19 cellular contexts compared by ENCODE assay signal in the genomic region with DNA sequence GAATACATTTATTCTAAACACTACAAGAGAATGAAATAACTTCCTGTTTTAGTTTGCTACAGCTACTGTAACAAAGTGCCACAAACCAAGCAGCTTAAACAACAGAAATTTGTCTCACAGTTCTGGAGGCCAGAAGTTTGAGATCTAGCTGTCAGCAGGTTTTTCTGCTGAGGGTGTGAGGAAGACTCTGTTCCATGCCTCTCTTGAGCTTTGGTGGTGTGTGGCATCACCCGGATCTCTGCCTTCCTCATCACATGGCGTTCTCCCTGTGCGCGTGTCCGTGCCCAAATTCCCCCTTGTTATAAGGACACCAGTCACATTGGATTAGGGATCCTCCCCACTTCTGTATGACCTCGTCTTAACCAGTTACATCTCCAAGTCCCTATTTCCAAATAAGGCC.
DNase-seq lines count a peak whose midpoint lies in the region; ATAC-seq, FAIRE-seq and TF ChIP-seq lines count a peak whose summit lies in the region.
"Had no signal": no experiment of that assay in that cellular context is flagged by ENCODE, and none has a peak within 500 bp of the region (broad histone marks: within the 10 kb centered on the region; RNA-seq: fewer than 3 reads in every experiment).

No MANE protein-coding gene starts in this region.

- WGBS in H1 (ENCODE audit: extremely low coverage in 1 of 2, insufficient coverage in 1 of 2, insufficient read length in 1 of 2, insufficient replicate concordance in 2 of 2, low coverage in 1 of 2, low lambda C conversion rate in 2 of 2, missing lambda C conversion rate in 1 of 2), 2 experiments = 92% methylated on average over 6 of the region's 6 CpGs; no CpG with 5 or more reads in 1 of the 2 experiments
- 96% methylated on average over 6 of the region's 6 CpGs for WGBS in mesenchymal stem cell
- 78 to 80% methylated on average over 6 of the region's 6 CpGs for WGBS in aorta, 2 donors

- H3K4me3 ChIP-seq in H1 (ENCODE audit: extremely low read depth in 1 of 4, insufficient read depth in 2 of 4, low read depth in 3 of 4, low read length in 4 of 4) (no peak overlapping the region), mesenchymal stem cell (ENCODE audit: insufficient read depth in 1 of 2, low read depth in 1 of 2, low read length in 2 of 2) (no peak overlapping the region), aorta (ENCODE audit: low read length in 2 of 2) (no peak overlapping the region)

- H3K27me3 ChIP-seq in H1 (replicated peaks in 1 of 4; ENCODE audit: control insufficient read depth in 3 of 4, extremely low read depth in 1 of 4, insufficient read depth in 3 of 4, low read length in 3 of 4) = no peaks in the 10 kb centered on the region
- no peaks in the 10 kb centered on the region for H3K27me3 ChIP-seq in mesenchymal stem cell (ENCODE audit: control insufficient read depth in 1 of 2, insufficient read depth in 1 of 2, low read length in 2 of 2)
- H3K27me3 ChIP-seq in aorta (ENCODE audit: control insufficient read depth in 1 of 2, insufficient read depth in 2 of 2, low read length in 1 of 2) = no peaks in the 10 kb centered on the region

- H4K5ac ChIP-seq in H1 (ENCODE audit: insufficient read length, low read depth, low read length) = no peak overlapping the region

- no peak overlapping the region for H3K9ac ChIP-seq in H1 (replicated peaks in 1 of 4; ENCODE audit: extremely low read depth in 1 of 4, low read depth in 3 of 4, low read length in 3 of 4)
- H3K9ac ChIP-seq in mesenchymal stem cell (ENCODE audit: low read length) = no peak overlapping the region

- H3K23ac ChIP-seq in H1 (ENCODE audit: insufficient read length) (no peak overlapping the region), mesenchymal stem cell (ENCODE audit: low read length in 2 of 2) (no peak overlapping the region)

- 0 out of 2 replicates have a peak overlapping the region, but pooled peaks have one; percentile 61 for H2BK20ac ChIP-seq in H1 (ENCODE audit: low read length)

- no peak overlapping the region for H3K56ac ChIP-seq in H1 (replicated peaks; ENCODE audit: insufficient read length, low read depth, low read length)

- H2BK5ac ChIP-seq in H1 (ENCODE audit: low read depth, low read length) (no peak overlapping the region), mesenchymal stem cell (ENCODE audit: low read depth, low read length, poor library complexity, severe bottlenecking) (no peak overlapping the region)

- peaks cover 0 to 3% (median 0%) of the 10 kb centered on the region in 4 experiments; a peak in 1 of 7 replicates for H3K4me1 ChIP-seq in H1 (replicated peaks in 1 of 4; ENCODE audit: control insufficient read depth in 3 of 4, insufficient read depth in 4 of 4, low read length in 3 of 4)
- peaks cover 1% of the 10 kb centered on the region for H3K4me1 ChIP-seq in mesenchymal stem cell (ENCODE audit: control insufficient read depth, insufficient read depth, low read depth, low read length)
- H3K4me1 ChIP-seq in aorta (ENCODE audit: control insufficient read depth in 1 of 2, insufficient read depth in 2 of 2, low read length in 2 of 2) = no peaks in the 10 kb centered on the region

- H3K23me2 ChIP-seq in H1 (ENCODE audit: low read depth, low read length) = no peaks in the 10 kb centered on the region

- no peak overlapping the region for H3K4ac ChIP-seq in H1 (replicated peaks; ENCODE audit: insufficient read length, low read depth, low read length)
- no peak overlapping the region for H3K4ac ChIP-seq in mesenchymal stem cell (ENCODE audit: low read depth in 1 of 2, low read length in 2 of 2)

- no peak overlapping the region for H3K27ac ChIP-seq in H1 (ENCODE audit: low read depth, low read length)
- H3K27ac ChIP-seq in mesenchymal stem cell (ENCODE audit: low read length, poor library complexity, severe bottlenecking) = no peak overlapping the region
- H3K27ac ChIP-seq in aorta (ENCODE audit: low read depth in 1 of 2, low read length in 2 of 2) = no peak overlapping the region
- H3K27ac ChIP-seq: C4-2B had no signal

- POLR2A ChIA-PET in H1 (lab: Charles Lee; ENCODE audit: partially characterized antibody) = no interaction called here

- H2AFZ ChIP-seq in H1 (ENCODE audit: low read length) (no peak overlapping the region), mesenchymal stem cell (ENCODE audit: low read depth, low read length) (peak overlapping the region; percentile 81)

- FAIRE-seq in H1 (lab: Jason Lieb, UNC) = no peak

- TF ChIP-seq POLR2A in H1 (IDR thresholded peaks at IDR 0.05; ENCODE audit: control extremely low read depth in 1 of 2, low read depth in 2 of 2, low read length in 2 of 2) = no peak

- H3K79me1 ChIP-seq in H1 (ENCODE audit: low read depth, low read length) (no peaks in the 10 kb centered on the region), mesenchymal stem cell (replicated peaks; ENCODE audit: low read length, poor library complexity, severe bottlenecking) (no peaks in the 10 kb centered on the region)

- H3K36me3 ChIP-seq in H1 (ENCODE audit: control insufficient read depth in 2 of 4, insufficient read depth in 4 of 4, low read length in 3 of 4) (no peaks in the 10 kb centered on the region), mesenchymal stem cell (ENCODE audit: control insufficient read depth in 1 of 2, insufficient read depth in 2 of 2, low read depth in 1 of 2, low read length in 2 of 2) (no peaks in the 10 kb centered on the region), aorta (ENCODE audit: control insufficient read depth in 1 of 2, insufficient read depth in 2 of 2, low read length in 1 of 2) (no peaks in the 10 kb centered on the region)

- H3K4me2 ChIP-seq in H1 (ENCODE audit: insufficient read depth in 1 of 2, low read depth in 2 of 2, low read length in 2 of 2) (no peak overlapping the region), mesenchymal stem cell (ENCODE audit: low read length, poor library complexity, severe bottlenecking) (no peak overlapping the region)

- ATAC-seq in Right ventricle myocardium superior (ENCODE audit: poor library complexity) (peak; percentile 67), aorta (ENCODE audit: low FRiP score) (peak; percentile 40), HG02610 (IDR thresholded peaks at IDR 0.05; ENCODE audit: unreplicated experiment) (no peak), HG03175 (IDR thresholded peaks at IDR 0.05; ENCODE audit: unreplicated experiment) (no peak)

- CTCF ChIA-PET in H1 (lab: Charles Lee; ENCODE audit: partially characterized antibody) = interaction anchor here (0.6 to 4.6 kb wide), 17 partner anchors 9 to 1610 kb away, joined by 3 to 25 read pairs (median 4); no protein-coding TSS in a partner anchor

- H3K79me2 ChIP-seq in H1 (ENCODE audit: control insufficient read depth in 1 of 2, insufficient read depth in 2 of 2, low read length in 2 of 2) = no peaks in the 10 kb centered on the region

- intact Hi-C loops in Right ventricle myocardium superior (cut with DNase I) = loop anchor here (10.0 kb wide), 1 partner anchor 494 kb away; no protein-coding TSS in a partner anchor
- intact Hi-C loops in cardiac septum (cut with DNase I) = loop anchor here (5.0 kb wide), 1 partner anchor 246 kb away; a partner anchor contains a TSS
- intact Hi-C loops in aorta (cut with DNase I) = loop anchor here (5.0 to 10.0 kb wide), 2 partner anchors 494 to 496 kb away; no protein-coding TSS in a partner anchor

- H3K14ac ChIP-seq in H1 (ENCODE audit: insufficient read length) (no peak overlapping the region), mesenchymal stem cell (ENCODE audit: low read length in 2 of 2) (no peak overlapping the region)

- H2BK12ac ChIP-seq in H1 (ENCODE audit: low read depth, low read length) (no peak overlapping the region), mesenchymal stem cell (ENCODE audit: low read length in 2 of 2) (no peak overlapping the region)

- no peak overlapping the region for H4K8ac ChIP-seq in H1 (ENCODE audit: extremely low read depth, insufficient read depth, low read length)
- H4K8ac ChIP-seq in mesenchymal stem cell (ENCODE audit: low read length) = no peak overlapping the region

- H3K9me3 ChIP-seq in H1 (ENCODE audit: insufficient read depth in 2 of 2, low read depth in 1 of 2, low read length in 1 of 2) = no peaks in the 10 kb centered on the region
- H3K9me3 ChIP-seq in mesenchymal stem cell (ENCODE audit: control insufficient read depth, low read length) = no peaks in the 10 kb centered on the region
- H3K9me3 ChIP-seq in aorta (ENCODE audit: control insufficient read depth, low read length) = no peaks in the 10 kb centered on the region

- H2BK120ac ChIP-seq in H1 (replicated peaks; ENCODE audit: low read depth, low read length) (peak overlapping the region; percentile 54), mesenchymal stem cell (ENCODE audit: low read depth, low read length) (no peak overlapping the region)

- H4K20me1 ChIP-seq in H1 (replicated peaks in 1 of 2; ENCODE audit: control insufficient read depth in 1 of 2, insufficient read depth in 2 of 2, low read length in 2 of 2) = no peaks in the 10 kb centered on the region

- H3K18ac ChIP-seq in H1 (ENCODE audit: extremely low read depth, low read length) = no peak overlapping the region
- H3K18ac ChIP-seq in mesenchymal stem cell (ENCODE audit: low read depth in 1 of 2, low read length in 2 of 2) = no peak overlapping the region

- no peak overlapping the region for H2BK15ac ChIP-seq in H1 (ENCODE audit: low read length)
- no peak overlapping the region for H2BK15ac ChIP-seq in mesenchymal stem cell (ENCODE audit: low read depth, poor library complexity, severe bottlenecking)

- TF ChIP-seq EP300 in H1 (IDR thresholded peaks at IDR 0.05; ENCODE audit: borderline replicate concordance in 1 of 2, low read depth in 2 of 2, low read length in 2 of 2) = no peak

- H2AK5ac ChIP-seq in H1 (ENCODE audit: low read depth, low read length) = peak overlapping the region; percentile 92; the same call in 1 of the 2 replicates
- no peak overlapping the region for H2AK5ac ChIP-seq in mesenchymal stem cell (ENCODE audit: low read length, severe bottlenecking)

- no peak for DNase-seq in Right ventricle myocardium superior
- DNase-seq in cardiac septum (ENCODE audit: low spot score) = no peak
- no peak for DNase-seq in H1 (ENCODE audit: low read depth in 1 of 2, low spot score in 2 of 2)
- no peak for DNase-seq in mesenchymal stem cell
- DNase-seq in aorta = peak in 1 of 2 donors; percentile 54
- no peak for DNase-seq in NCI-H2171 treated with DMSO at 0.1 percent for 48 hours (lab: John Stamatoyannopoulos, UW)
- DNase-seq: COR-L47; DMS153; EL; H9; NCI-H1048; NCI-H1694; NCI-H2107; NCI-H345; NCI-H526 treated with DMSO at 0.1 percent for 48 hours; NK-92 treated with Interleukin-12 subunit alpha and Interleukin-12 subunit beta, amount 100 ng/mL, for 24 hours had no signal

- TF ChIP-seq CTCF in H1 (IDR thresholded peaks at IDR 0.05; ENCODE audit: control extremely low read depth in 1 of 3, insufficient read depth in 1 of 3, low read depth in 1 of 3, low read length in 3 of 3) = no peak

- no peak overlapping the region for H4K91ac ChIP-seq in H1 (replicated peaks; ENCODE audit: insufficient read length, low read length)
- no peak overlapping the region for H4K91ac ChIP-seq in mesenchymal stem cell (ENCODE audit: low read length)

- no peak for TF ChIP-seq RAD21 in H1 (IDR thresholded peaks at IDR 0.05 in 1 of 2, conservative IDR thresholded peaks at IDR 0.05 in 1 of 2; ENCODE audit: low read depth in 2 of 2, low read length in 2 of 2)

TF ChIP-seq in H1, 55 proteins besides CTCF, POLR2A, EP300 and RAD21 (continues in another document):
- TF ChIP-seq ASH2L (IDR thresholded peaks at IDR 0.05; ENCODE audit: low read length) (no peak), TAF1 (IDR thresholded peaks at IDR 0.05; ENCODE audit: low read depth, low read length) (no peak), SP1 (IDR thresholded peaks at IDR 0.05; ENCODE audit: low read depth, low read length) (no peak)

Comparison
In these comparisons a context has a peak if more than half of its experiments do, and no peak if none do; other contexts are left out.
1. ATAC-seq: peak in Right ventricle myocardium superior (single experiment) and aorta (single experiment); none in HG02610 (single experiment) and HG03175 (single experiment).